Comparison of ENCODE assay signal across 30 cellular contexts in genomic region chr7:152093717-152094116, GRCh38.
"Had no signal": no experiment of that assay in that cellular context is flagged by ENCODE, and none has a peak within 500 bp of the region (broad histone marks: within the 10 kb centered on the region; RNA-seq: fewer than 3 reads in every experiment).

No MANE protein-coding gene starts in this region.

- H3K27me3 ChIP-seq: ascending aorta, body of pancreas, SJCRH30 had no signal

- H3K4me3 ChIP-seq: ascending aorta, body of pancreas, SJCRH30 had no signal

- H3K27me3 Mint-ChIP-seq: activated CD4-positive, alpha-beta memory T cell treated with anti-CD3 and anti-CD28 coated beads for 36 hours; activated CD4-positive, alpha-beta T cell treated with anti-CD3 and anti-CD28 coated beads, Interleukin-2, amount 10 ng/mL, durations not matched to agents 7 days and 5 days; activated naive CD8-positive, alpha-beta T cell treated with anti-CD3 and anti-CD28 coated beads, Interleukin-2, amount 50 U/mL, for 24 hours had no signal

- DNase-seq: activated CD4-positive, alpha-beta memory T cell treated with anti-CD3 and anti-CD28 coated beads for 36 hours; activated CD4-positive, alpha-beta T cell treated with anti-CD3 and anti-CD28 coated beads, Interleukin-2, amount 10 ng/mL, durations not matched to agents 7 days and 5 days; activated CD4-positive, CD25-positive, alpha-beta regulatory T cell; activated CD8-positive, alpha-beta memory T cell treated with anti-CD3 and anti-CD28 coated beads for 24 hours; activated effector memory CD4-positive, alpha-beta T cell treated with anti-CD3 and anti-CD28 coated beads, Interleukin-2, amount 50 U/mL, for 16 hours; activated naive CD4-positive, alpha-beta T cell treated with Interleukin-2 at 50 U/mL for 16 hours; activated naive CD8-positive, alpha-beta T cell treated with anti-CD3 and anti-CD28 coated beads, Interleukin-2, amount 50 U/mL, for 24 hours; activated T-cell treated with anti-CD3 and anti-CD28 coated beads, Interleukin-2, amount 50 U/mL, for 4 hours; amniotic stem cell; body of pancreas; central memory CD4-positive, alpha-beta T cell; NCI-H1092; NCI-H1417; NCI-H1694; NCI-H2029; NCI-H2107; NCI-H345; NCI-H510A; NCI-H526 treated with DMSO at 0.1 percent for 48 hours; NCI-H82; RPMI8226; SJCRH30; SK-N-SH; T-helper 1 cell had no signal

- H3K27ac ChIP-seq: ascending aorta, body of pancreas, SJCRH30, VCaP had no signal

- FAIRE-seq: bronchial epithelial cell had no signal

- ATAC-seq: activated naive CD4-positive, alpha-beta T cell treated with anti-CD3 and anti-CD28 coated beads, Interleukin-2, amount 50 U/mL, for 72 hours; activated naive CD8-positive, alpha-beta T cell treated with anti-CD3 and anti-CD28 coated beads, Interleukin-2, amount 50 U/mL, for 24 hours; activated T-cell treated with anti-CD3 and anti-CD28 coated beads, Interleukin-2, amount 50 U/mL, for 4 hours; body of pancreas; Panc1; Right ventricle myocardium inferior had no signal

- H3K4me1 ChIP-seq: ascending aorta, SJCRH30 had no signal

- H3K4me2 ChIP-seq: SK-N-SH had no signal

- H3K4me3 Mint-ChIP-seq: activated CD4-positive, alpha-beta memory T cell treated with anti-CD3 and anti-CD28 coated beads for 36 hours; activated CD4-positive, alpha-beta T cell treated with anti-CD3 and anti-CD28 coated beads, Interleukin-2, amount 10 ng/mL, durations not matched to agents 7 days and 5 days; activated naive CD8-positive, alpha-beta T cell treated with anti-CD3 and anti-CD28 coated beads, Interleukin-2, amount 50 U/mL, for 24 hours; activated T-cell treated with anti-CD3 and anti-CD28 coated beads, Interleukin-2, amount 50 U/mL, for 4 hours had no signal

- H3K27ac Mint-ChIP-seq: activated CD4-positive, alpha-beta memory T cell treated with anti-CD3 and anti-CD28 coated beads for 36 hours; activated CD4-positive, alpha-beta T cell treated with anti-CD3 and anti-CD28 coated beads, Interleukin-2, amount 10 ng/mL, durations not matched to agents 7 days and 5 days; activated naive CD4-positive, alpha-beta T cell treated with anti-CD3 and anti-CD28 coated beads, Interleukin-2, amount 50 U/mL, for 72 hours; activated naive CD8-positive, alpha-beta T cell treated with anti-CD3 and anti-CD28 coated beads, Interleukin-2, amount 50 U/mL, for 24 hours had no signal

- H3K9me3 ChIP-seq: body of pancreas had no signal

- H3K4me1 Mint-ChIP-seq: activated CD4-positive, alpha-beta T cell treated with anti-CD3 and anti-CD28 coated beads, Interleukin-2, amount 10 ng/mL, durations not matched to agents 7 days and 5 days; activated naive CD8-positive, alpha-beta T cell treated with anti-CD3 and anti-CD28 coated beads, Interleukin-2, amount 50 U/mL, for 24 hours had no signal

- H3K9ac ChIP-seq: SK-N-SH had no signal
